ENCODE assay signal across 8 cellular contexts in the genomic region with DNA sequence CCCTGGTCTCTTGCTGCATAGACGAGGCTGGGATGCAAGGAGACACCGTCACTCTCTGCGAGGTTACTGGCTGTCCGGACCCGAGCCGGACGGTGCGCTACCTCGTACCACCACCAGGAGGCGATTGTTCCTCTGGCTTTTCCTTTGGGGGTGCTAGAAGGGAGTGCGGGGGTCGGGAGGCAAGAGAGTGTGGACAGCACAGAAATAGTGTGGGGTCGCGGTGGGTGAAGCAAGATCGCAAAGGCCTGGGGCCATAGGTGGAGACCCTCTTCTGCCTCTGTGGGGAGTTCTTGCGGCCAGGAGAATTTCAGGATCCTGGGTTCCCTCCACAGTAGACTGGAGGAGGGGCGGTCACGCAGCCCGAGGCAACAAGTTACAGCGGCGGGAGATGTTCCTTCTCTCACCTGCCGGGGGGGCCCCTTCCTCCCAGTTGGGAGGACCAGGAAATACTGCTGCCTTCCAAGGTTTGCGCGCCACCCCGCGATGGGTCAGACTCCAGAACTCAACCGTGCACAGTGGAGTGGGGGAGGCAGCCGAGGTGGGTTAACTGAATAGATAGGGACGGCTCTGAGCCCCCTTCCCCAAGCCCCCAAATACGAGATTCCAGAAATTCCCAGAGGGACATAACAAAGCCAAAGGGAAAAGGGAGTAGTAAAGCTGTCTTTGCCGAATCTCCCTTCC. TPM values are rescaled to one million over a fixed set of nuclear protein-coding genes. Genes with fewer than 3 reads are reported as not detected.
DNase-seq lines count a peak whose midpoint lies in the region; ATAC-seq and TF ChIP-seq lines count a peak whose summit lies in the region.

No MANE protein-coding gene starts in this region.

- DNase-seq in Caco-2: peak; percentile 94
- peak; percentile 67 for DNase-seq in activated B cell treated with CpG ODN at 0.5 μM for 24 hours
- peak; percentile 28 for DNase-seq in central memory CD4-positive, alpha-beta T cell
- peak; percentile 62 for DNase-seq in left lobe of liver (ENCODE audit: low spot score)
- DNase-seq in stimulated activated CD4-positive, alpha-beta T cell treated with anti-CD3 and anti-CD28 coated beads, TNF-alpha, amount 100 ng/mL, for 48 hours (ENCODE audit: low read depth in 3 of 3): peak; percentile 46 to 62 (median 59)

- H3K9ac ChIP-seq in KMS-11: no peak overlapping the region

- CTCF ChIA-PET in Caco-2 (lab: Charles Lee) (interaction anchor here (0.6 to 1.2 kb wide), 13 partner anchors 11 to 1123 kb away, joined by 3 to 8 read pairs (median 3); no protein-coding TSS in a partner anchor), activated B cell treated with CpG ODN at 0.5 μM for 24 hours (lab: Charles Lee) (interaction anchor here (0.6 to 7.2 kb wide), 6 partner anchors 8 to 549 kb away, joined by 3 to 197 read pairs (median 4); a partner anchor contains a TSS)

- H3K36me3 ChIP-seq in Caco-2 (ENCODE audit: control insufficient read depth, insufficient read depth, low read length) (no peaks in the 10 kb centered on the region), KMS-11 (ENCODE audit: insufficient read depth) (no peaks in the 10 kb centered on the region)

- H3K4me1 ChIP-seq in Caco-2: peaks cover 25% of the 10 kb centered on the region
- H3K4me1 ChIP-seq in KMS-11 (ENCODE audit: low read depth, poor library complexity, severe bottlenecking): peaks cover 8% of the 10 kb centered on the region

- peaks cover 21% of the 10 kb centered on the region for H3K4me1 Mint-ChIP-seq in Caco-2 (ENCODE audit: low read depth, unreplicated experiment)
- H3K4me1 Mint-ChIP-seq in activated B cell treated with CpG ODN at 0.5 μM for 24 hours: peaks cover 42% of the 10 kb centered on the region

- TF ChIP-seq CTCF in Caco-2 (IDR thresholded peaks at IDR 0.05; ENCODE audit: insufficient read depth in 1 of 2, low read depth in 1 of 2, low read length in 1 of 2, severe bottlenecking in 1 of 2, unreplicated experiment in 1 of 2) (peak; percentile 98 to 100), KMS-11 (conservative IDR thresholded peaks at IDR 0.05; ENCODE audit: low read depth, low read length) (peak; percentile 97), activated B cell treated with CpG ODN at 0.5 μM for 24 hours (IDR thresholded peaks at IDR 0.05) (no peak)

- no TSS peak for BruUV-seq in Caco-2 (replicated peaks; lab: Mats Ljungman, UMichigan)

- H3K27ac Mint-ChIP-seq in Caco-2 (ENCODE audit: unreplicated experiment) (no peak overlapping the region), activated B cell treated with CpG ODN at 0.5 μM for 24 hours (peak overlapping the region; percentile 41)

- no peaks in the 10 kb centered on the region for H4K20me1 ChIP-seq in KMS-11 (ENCODE audit: insufficient read depth)

- no peaks in the 10 kb centered on the region for H3K9me3 ChIP-seq in Caco-2

- POLR2A ChIA-PET in Caco-2 (lab: Charles Lee): interaction anchor here (0.6 kb wide), 1 partner anchor 204 kb away, joined by 3 read pairs; no protein-coding TSS in a partner anchor
- POLR2A ChIA-PET in activated B cell treated with CpG ODN at 0.5 μM for 24 hours (lab: Charles Lee): interaction anchor here (0.6 to 8.7 kb wide), 4 partner anchors 14 to 47 kb away, joined by 3 to 91 read pairs (median 20); a partner anchor contains a TSS

- H3K36me3 Mint-ChIP-seq in Caco-2 (ENCODE audit: insufficient read depth, unreplicated experiment) (peaks cover 4% of the 10 kb centered on the region), activated B cell treated with CpG ODN at 0.5 μM for 24 hours (ENCODE audit: low read depth) (peaks cover 9% of the 10 kb centered on the region)

- peak overlapping the region; percentile 86 for H3K4me3 Mint-ChIP-seq in Caco-2 (ENCODE audit: unreplicated experiment)
- peak overlapping the region; percentile 79 for H3K4me3 Mint-ChIP-seq in activated B cell treated with CpG ODN at 0.5 μM for 24 hours

- H2AFZ ChIP-seq in KMS-11 (ENCODE audit: low read depth): peak overlapping the region; percentile 17; the same call in 1 of the 2 replicates

- H3K27me3 ChIP-seq in Caco-2 (replicated peaks; ENCODE audit: control insufficient read depth, insufficient read depth, low read length): peaks cover 9% of the 10 kb centered on the region
- H3K27me3 ChIP-seq in KMS-11 (ENCODE audit: insufficient read depth, low read depth): peaks cover 31% of the 10 kb centered on the region

- intact Hi-C loops in Caco-2 (cut with micrococcal nuclease; ENCODE audit: unreplicated experiment) (loop anchor here (1.0 to 10.0 kb wide), 4 partner anchors 31 to 269 kb away; no protein-coding TSS in a partner anchor), activated B cell treated with CpG ODN at 0.5 μM for 24 hours (cut with micrococcal nuclease) (loop anchor here (1.0 to 10.0 kb wide), 2 partner anchors 43 to 549 kb away; no protein-coding TSS in a partner anchor)

- H3K4me2 ChIP-seq in KMS-11: peak overlapping the region; percentile 39; the same call in 1 of the 2 replicates

- ATAC-seq in activated B cell treated with CpG ODN at 0.5 μM for 24 hours (ENCODE audit: low read depth): peak; percentile 23
- peak; percentile 63 for ATAC-seq in left lobe of liver
- no peak for ATAC-seq in GM21367 (IDR thresholded peaks at IDR 0.05; ENCODE audit: unreplicated experiment)
- ATAC-seq in GM18498 (IDR thresholded peaks at IDR 0.05; ENCODE audit: unreplicated experiment): no peak

- no peaks in the 10 kb centered on the region for H3K9me3 Mint-ChIP-seq in Caco-2 (ENCODE audit: unreplicated experiment)
- H3K9me3 Mint-ChIP-seq in activated B cell treated with CpG ODN at 0.5 μM for 24 hours: no peaks in the 10 kb centered on the region

- H3K27me3 Mint-ChIP-seq in Caco-2 (ENCODE audit: insufficient read depth, unreplicated experiment) (peaks cover 19% of the 10 kb centered on the region), activated B cell treated with CpG ODN at 0.5 μM for 24 hours (peaks cover 6% of the 10 kb centered on the region)

- H3K79me2 ChIP-seq in KMS-11 (ENCODE audit: insufficient read depth, low read depth): no peaks in the 10 kb centered on the region

- no peak overlapping the region for H3K27ac ChIP-seq in KMS-11

- H3K4me3 ChIP-seq in Caco-2 (ENCODE audit: low read depth, low read length) (peak overlapping the region; percentile 42), KMS-11 (IDR thresholded peaks at IDR 0.05; ENCODE audit: insufficient read depth, low read depth, low read length) (no peak overlapping the region)

RNA-seq across cellular contexts. Expression of a gene that starts 6.9 kb away (rescaled TPM):
- total RNA-seq in Caco-2 (2022) (0.44 and 0.48 TPM in 2 replicates), activated B cell treated with CpG ODN at 0.5 μM for 24 hours (0.59 TPM in 1 of 2 replicates, not detected in the other), left lobe of liver (0.28 TPM)

RNA-seq across cellular contexts. Expression of a gene that starts 13.2 kb away (rescaled TPM):
- total RNA-seq in Caco-2 (2022) (not detected in 2 replicates), activated B cell treated with CpG ODN at 0.5 μM for 24 hours (6.5 and 9.7 TPM in 2 replicates), left lobe of liver (4.0 TPM)

RNA-seq across cellular contexts. Expression of a gene that starts 13.3 kb away (rescaled TPM):
- total RNA-seq in Caco-2 (2022) (not detected in 2 replicates), activated B cell treated with CpG ODN at 0.5 μM for 24 hours (8.1 and 9.8 TPM in 2 replicates), left lobe of liver (0.20 TPM)

Comparison
In these comparisons a context has a peak if more than half of its experiments do, and no peak if none do; other contexts are left out.
1. DNase-seq: peak in every context shown above with its lines; median percentile 94 in Caco-2; 67 in activated B cell treated with CpG ODN at 0.5 μM for 24 hours; 62 in left lobe of liver; 59 in stimulated activated CD4-positive, alpha-beta T cell treated with anti-CD3 and anti-CD28 coated beads, TNF-alpha, amount 100 ng/mL, for 48 hours; 28 in central memory CD4-positive, alpha-beta T cell.
2. ATAC-seq: peak in activated B cell treated with CpG ODN at 0.5 μM for 24 hours (single experiment) and left lobe of liver (single experiment); none in GM21367 (single experiment) and GM18498 (single experiment).